Comparison of ENCODE assay signal across 8 cellular contexts in genomic region chr21:41766883-41767605, GRCh38. TPM values are rescaled to one million over a fixed set of nuclear protein-coding genes. Genes with fewer than 3 reads are reported as not detected.
DNase-seq lines count a peak whose midpoint lies in the region; ATAC-seq lines count a peak whose summit lies in the region.

TSS of gene RIPK4 (minus strand) at chr21:41767052. CDS start at chr21:41767041, 11 bp downstream.

- no peak within 1 kb of the TSS for H3K27ac Mint-ChIP-seq in activated naive CD8-positive, alpha-beta T cell treated with anti-CD3 and anti-CD28 coated beads for 36 hours

- peaks cover 70% of the 10 kb centered on the region for H3K27me3 Mint-ChIP-seq in activated naive CD8-positive, alpha-beta T cell treated with anti-CD3 and anti-CD28 coated beads for 36 hours

- in situ Hi-C loops in Caki2 (cut with HindIII; ENCODE audit: low pct_unique_long_range_greater_than_20kb, low sequenced_read_pairs): loop anchor here (25.0 kb wide), 1 partner anchor 155 kb away; no protein-coding TSS in a partner anchor

- peak; percentile 71 for ATAC-seq in HG03354 (IDR thresholded peaks at IDR 0.05; ENCODE audit: poor library complexity, severe bottlenecking, unreplicated experiment)
- no peak for ATAC-seq in HG03045 (IDR thresholded peaks at IDR 0.05; ENCODE audit: unreplicated experiment)

- H3K9me3 ChIP-seq in iPS-18c (ENCODE audit: control insufficient read depth, insufficient read depth, low read length): peaks cover 2% of the 10 kb centered on the region

- no peaks in the 10 kb centered on the region for H3K36me3 Mint-ChIP-seq in activated naive CD8-positive, alpha-beta T cell treated with anti-CD3 and anti-CD28 coated beads for 36 hours

- peak; percentile 99 for DNase-seq in Caki2 (ENCODE audit: low read depth)
- peak; percentile 39 for DNase-seq in SHP77 treated with DMSO at 0.1 percent for 48 hours (lab: John Stamatoyannopoulos, UW)
- DNase-seq in activated naive CD8-positive, alpha-beta T cell treated with anti-CD3 and anti-CD28 coated beads for 36 hours: peak; percentile 60
- DNase-seq in stimulated activated CD4-positive, alpha-beta T cell treated with anti-CD3 and anti-CD28 coated beads, Interleukin-1b, Interleukin-23, amount 100 ng/mL, for 4 hours (ENCODE audit: low read depth in 2 of 2): peak; percentile 46 to 63
- no peak for DNase-seq in RKO (ENCODE audit: low spot score)

- H3K4me1 Mint-ChIP-seq in activated naive CD8-positive, alpha-beta T cell treated with anti-CD3 and anti-CD28 coated beads for 36 hours: peaks cover 32% of the 10 kb centered on the region

- peaks cover 3% of the 10 kb centered on the region for H3K9me3 Mint-ChIP-seq in activated naive CD8-positive, alpha-beta T cell treated with anti-CD3 and anti-CD28 coated beads for 36 hours

- peak within 1 kb of the TSS; percentile 66 for H3K4me3 ChIP-seq in iPS-18c (ENCODE audit: insufficient read depth, low read depth, low read length)

- peak within 1 kb of the TSS; percentile 73 for H3K4me3 Mint-ChIP-seq in activated naive CD8-positive, alpha-beta T cell treated with anti-CD3 and anti-CD28 coated beads for 36 hours

RNA-seq across cellular contexts. Expression of gene RIPK4, which starts in this region (rescaled TPM):
- total RNA-seq in Caki2 (2014; rRNA removed; shearing (Covaris generic); ENCODE audit: low replicate concordance): 41.2 and 42.2 TPM in 2 replicates
- under 1 TPM; 0.62 to 0.76 TPM for total RNA-seq in activated naive CD8-positive, alpha-beta T cell treated with anti-CD3 and anti-CD28 coated beads for 36 hours

Comparison
In these comparisons a context has a peak if more than half of its experiments do, and no peak if none do; other contexts are left out.
1. RNA of gene RIPK4 (total RNA-seq): 41.2 to 42.2 TPM in Caki2; 0.62 to 0.76 TPM in activated naive CD8-positive, alpha-beta T cell treated with anti-CD3 and anti-CD28 coated beads for 36 hours; every median in the first group is over 10 times any median in the second.
2. Peak in DNase-seq in activated naive CD8-positive, alpha-beta T cell treated with anti-CD3 and anti-CD28 coated beads for 36 hours; RNA of the gene not detected or under 1 TPM.